Comparison of ENCODE assay signal across 16 cellular contexts in genomic region chr18:8843005-8843404, GRCh38.
A peak's percentile ranks its signal among the peaks of the same experiment; 100 is the strongest.
DNase-seq lines count a peak whose midpoint lies in the region; ATAC-seq and TF ChIP-seq lines count a peak whose summit lies in the region.
"Had no signal": no experiment of that assay in that cellular context is flagged by ENCODE, and none has a peak within 500 bp of the region (broad histone marks: within the 10 kb centered on the region; RNA-seq: fewer than 3 reads in every experiment).

No MANE protein-coding gene starts in this region.

- TF ChIP-seq CTCF in PC-3 (conservative IDR thresholded peaks at IDR 0.05; ENCODE audit: low read depth, low read length) (no peak), foreskin keratinocyte (conservative IDR thresholded peaks at IDR 0.05) (no peak), hepatocyte (IDR thresholded peaks at IDR 0.05; ENCODE audit: poor library complexity) (no peak)

- WGBS in mesendoderm (ENCODE audit: extremely low coverage, insufficient coverage, low lambda C conversion rate), result no CpG with 5 or more reads among the region's 1 CpG
- WGBS in hepatocyte (ENCODE audit: low lambda C conversion rate, missing lambda C conversion rate), result 77% methylated on average over 1 of the region's 1 CpG

- H3K4me3 ChIP-seq in PC-3 (ENCODE audit: low read length) (no peak overlapping the region), mesendoderm (ENCODE audit: low read length) (no peak overlapping the region), hepatocyte (no peak overlapping the region)
- H3K4me3 ChIP-seq: GM23338 had no signal

- H2BK15ac ChIP-seq in mesendoderm (replicated peaks; ENCODE audit: low read depth), result no peak overlapping the region

- intact Hi-C loops in PC-3 (cut with micrococcal nuclease), result no loop called here

- H3K36me3 ChIP-seq in PC-3 (ENCODE audit: low read depth, low read length), result no peaks in the 10 kb centered on the region
- H3K36me3 ChIP-seq in mesendoderm (ENCODE audit: control insufficient read depth, insufficient read depth, low read length), result no peaks in the 10 kb centered on the region
- no peaks in the 10 kb centered on the region for H3K36me3 ChIP-seq in hepatocyte (replicated peaks; ENCODE audit: insufficient read depth, low read depth)

- H4K20me1 ChIP-seq in PC-3 (ENCODE audit: low read length), result no peaks in the 10 kb centered on the region
- no peaks in the 10 kb centered on the region for H4K20me1 ChIP-seq in hepatocyte (ENCODE audit: insufficient read depth, poor library complexity, severe bottlenecking)

- H3K27ac ChIP-seq in PC-3 (ENCODE audit: low read length), result 0 out of 2 replicates have a peak overlapping the region, but pooled peaks have one; percentile 76
- H3K27ac ChIP-seq in foreskin keratinocyte, result peak overlapping the region; percentile 76
- no peak overlapping the region for H3K27ac ChIP-seq in mesendoderm (ENCODE audit: low read depth, low read length)
- no peak overlapping the region for H3K27ac ChIP-seq in hepatocyte

- no peak overlapping the region for H3K18ac ChIP-seq in mesendoderm (ENCODE audit: low read length)

- H3K9me3 ChIP-seq in PC-3 (ENCODE audit: low read length) (no peaks in the 10 kb centered on the region), hepatocyte (ENCODE audit: low read depth) (no peaks in the 10 kb centered on the region)

- H2BK120ac ChIP-seq in mesendoderm (ENCODE audit: low read depth, low read length), result no peak overlapping the region

- ATAC-seq in PC-3 (no peak), foreskin keratinocyte (no peak)
- ATAC-seq: GM23338, HCT116 had no signal

- H3F3A ChIP-seq in PC-3 (ENCODE audit: low read length, unreplicated experiment), result no peaks in the 10 kb centered on the region

- H3K9me2 ChIP-seq in PC-3 (replicated peaks; ENCODE audit: low read length) (no peaks in the 10 kb centered on the region), hepatocyte (replicated peaks; ENCODE audit: insufficient read depth) (no peaks in the 10 kb centered on the region)

- H3K4me1 ChIP-seq in PC-3 (ENCODE audit: insufficient read depth, low read length) (peaks cover 13% of the 10 kb centered on the region), foreskin keratinocyte (peaks cover 16% of the 10 kb centered on the region), mesendoderm (ENCODE audit: control insufficient read depth, low read depth, low read length) (no peaks in the 10 kb centered on the region), hepatocyte (ENCODE audit: insufficient read depth) (no peaks in the 10 kb centered on the region)

- H2BK5ac ChIP-seq in mesendoderm (ENCODE audit: low read length), result no peak overlapping the region

- H3K23ac ChIP-seq in mesendoderm (ENCODE audit: low read length), result peak overlapping the region; percentile 16

- no peak overlapping the region for H4K8ac ChIP-seq in mesendoderm (ENCODE audit: low read depth, low read length)

- no peaks in the 10 kb centered on the region for H3K79me1 ChIP-seq in mesendoderm (ENCODE audit: low read length)

- DNase-seq in PC-3, result no peak
- DNase-seq in foreskin keratinocyte, result no peak
- no peak for DNase-seq in mesendoderm
- DNase-seq in activated CD8-positive, alpha-beta memory T cell treated with anti-CD3 and anti-CD28 coated beads, Interleukin-2, amount 50 U/mL, for 4 hours, result no peak
- DNase-seq in hepatocyte (ENCODE audit: low spot score), result no peak
- DNase-seq in activated CD4-positive, alpha-beta T cell treated with anti-CD3 and anti-CD28 coated beads, Interleukin-2, amount 50 U/mL, for 4 hours, result no peak
- DNase-seq: C1 segment of cervical spinal cord; Calu3; CD4-positive, alpha-beta memory T cell; COR-L47; DMS53; DMS79 treated with DMSO at 0.1 percent for 48 hours; GF-D8; H9 had no signal

- H4K5ac ChIP-seq in mesendoderm (ENCODE audit: low read length), result no peak overlapping the region

- H2AK5ac ChIP-seq in mesendoderm (ENCODE audit: low read length), result no peak overlapping the region

- H3K4ac ChIP-seq in mesendoderm (ENCODE audit: low read depth, low read length), result no peak overlapping the region

- no peak overlapping the region for H2AFZ ChIP-seq in PC-3 (ENCODE audit: low read length)
- no peak overlapping the region for H2AFZ ChIP-seq in hepatocyte

- H3K27me3 ChIP-seq in PC-3 (ENCODE audit: low read length), result no peaks in the 10 kb centered on the region
- no peaks in the 10 kb centered on the region for H3K27me3 ChIP-seq in foreskin keratinocyte
- no peaks in the 10 kb centered on the region for H3K27me3 ChIP-seq in mesendoderm (ENCODE audit: insufficient read depth, low read length, poor library complexity)
- no peaks in the 10 kb centered on the region for H3K27me3 ChIP-seq in hepatocyte

- no TSS peak for BruUV-seq in PC-3 (replicated peaks; lab: Mats Ljungman, UMichigan)

- H3K56ac ChIP-seq in mesendoderm (ENCODE audit: low read length), result no peak overlapping the region

- H3K79me2 ChIP-seq in PC-3 (ENCODE audit: low read length), result no peaks in the 10 kb centered on the region
- no peaks in the 10 kb centered on the region for H3K79me2 ChIP-seq in mesendoderm (ENCODE audit: control insufficient read depth, insufficient read depth, low read length)
- H3K79me2 ChIP-seq in hepatocyte, result no peaks in the 10 kb centered on the region

- CTCF ChIA-PET in PC-3 (lab: Charles Lee), result interaction anchor here (0.6 kb wide), 1 partner anchor 830 kb away, joined by 3 read pairs; no protein-coding TSS in a partner anchor

- POLR2A ChIA-PET in PC-3 (lab: Charles Lee; ENCODE audit: unreplicated experiment), result interaction anchor here (0.7 kb wide), 1 partner anchor 43 kb away, joined by 6 read pairs; no protein-coding TSS in a partner anchor

- H3K9ac ChIP-seq in PC-3 (ENCODE audit: low read length) (no peak overlapping the region), mesendoderm (ENCODE audit: low read length) (no peak overlapping the region)

- H3K4me2 ChIP-seq in PC-3 (ENCODE audit: low read length), result no peak overlapping the region
- H3K4me2 ChIP-seq in mesendoderm (ENCODE audit: low read length), result no peak overlapping the region
- H3K4me2 ChIP-seq in hepatocyte, result no peak overlapping the region
- H3K4me2 ChIP-seq: GM23338 had no signal

Comparison
In these comparisons a context has a peak if more than half of its experiments do, and no peak if none do; other contexts are left out.
1. H3K27ac ChIP-seq: peak in PC-3 (single experiment) and foreskin keratinocyte (single experiment); none in mesendoderm (single experiment) and hepatocyte (single experiment).